In the genomic region with DNA sequence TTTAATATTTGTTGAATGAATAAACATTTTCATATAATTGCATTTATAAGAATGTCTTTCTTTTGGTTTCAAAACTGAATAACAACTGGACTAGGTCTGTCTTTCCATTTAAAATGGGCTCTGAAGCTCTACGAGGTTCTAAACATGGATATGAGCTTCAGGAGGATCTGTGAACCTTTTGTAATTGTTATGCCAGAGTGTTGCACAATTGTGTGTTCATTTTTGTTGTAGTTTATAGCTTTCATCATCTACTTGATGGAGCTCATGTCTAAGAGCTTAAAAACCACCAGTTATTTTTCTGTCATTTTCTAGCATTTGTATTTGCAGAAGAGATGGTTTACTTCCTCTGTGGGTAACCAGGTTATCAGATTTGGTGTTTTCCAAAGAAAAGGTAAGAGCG, we compare ENCODE assay signal across 20 cellular contexts.
"Had no signal": no experiment of that assay in that cellular context is flagged by ENCODE, and none has a peak within 500 bp of the region (broad histone marks: within the 10 kb centered on the region; RNA-seq: fewer than 3 reads in every experiment).

No MANE protein-coding gene starts in this region.

- H3K36me3 ChIP-seq: esophagus squamous epithelium, gastroesophageal sphincter, tibial artery, upper lobe of left lung, uterus had no signal

- H3K27ac ChIP-seq: epithelial cell of prostate, esophagus squamous epithelium, gastroesophageal sphincter, tibial artery, upper lobe of left lung, uterus had no signal

- H3K4me1 Mint-ChIP-seq: mesothelial cell of epicardium, natural killer cell had no signal

- H3K4me2 ChIP-seq: smooth muscle cell had no signal

- H3K4me3 Mint-ChIP-seq: dendritic cell treated with granulocyte-macrophage colony-stimulating factor and Interleukin-4, amounts not matched to agents 40 ng/mL and 50 ng/mL, for 4 days; effector memory CD8-positive, alpha-beta T cell; mesothelial cell of epicardium; natural killer cell; neural crest cell had no signal

- H3K9me3 Mint-ChIP-seq: effector memory CD8-positive, alpha-beta T cell; neural crest cell had no signal

- H3K27ac Mint-ChIP-seq: dendritic cell treated with granulocyte-macrophage colony-stimulating factor and Interleukin-4, amounts not matched to agents 40 ng/mL and 50 ng/mL, for 4 days; effector memory CD8-positive, alpha-beta T cell; mesothelial cell of epicardium; natural killer cell had no signal

- DNase-seq: effector memory CD8-positive, alpha-beta T cell; esophagus squamous epithelium; foreskin fibroblast; glutamatergic neuron; islet precursor cell; mammary epithelial cell; natural killer cell; posterior cingulate gyrus; stimulated activated CD4-positive, alpha-beta T cell treated with anti-CD3 and anti-CD28 coated beads, Interleukin-2, amount 100 ng/mL, for 48 hours; stimulated activated naive CD8-positive, alpha-beta T cell treated with anti-CD3 and anti-CD28 coated beads, Interleukin-15, Interleukin-2, amounts not matched to agents 100 U/mL and 50 U/mL, for 24 hours; tibial artery; upper lobe of left lung; uterus had no signal

- H3K9me3 ChIP-seq: esophagus squamous epithelium, upper lobe of left lung, uterus had no signal

- H3K27me3 Mint-ChIP-seq: dendritic cell treated with granulocyte-macrophage colony-stimulating factor and Interleukin-4, amounts not matched to agents 40 ng/mL and 50 ng/mL, for 4 days; effector memory CD8-positive, alpha-beta T cell had no signal

- H3K4me1 ChIP-seq: esophagus squamous epithelium, gastroesophageal sphincter, tibial artery, upper lobe of left lung, uterus had no signal

- H3K36me3 Mint-ChIP-seq: mesothelial cell of epicardium, natural killer cell had no signal

- H3K4me3 ChIP-seq: esophagus squamous epithelium, gastroesophageal sphincter, smooth muscle cell, tibial artery, upper lobe of left lung, uterus had no signal

- ATAC-seq: effector memory CD8-positive, alpha-beta T cell; gastroesophageal sphincter; left lobe of liver; natural killer cell; stimulated activated naive CD8-positive, alpha-beta T cell treated with anti-CD3 and anti-CD28 coated beads, Interleukin-15, Interleukin-2, amounts not matched to agents 100 U/mL and 50 U/mL, for 24 hours had no signal

- H3K27me3 ChIP-seq: esophagus squamous epithelium, gastroesophageal sphincter, tibial artery, upper lobe of left lung, uterus had no signal
